ENCODE assay signal across 1 cellular context in the genomic region with DNA sequence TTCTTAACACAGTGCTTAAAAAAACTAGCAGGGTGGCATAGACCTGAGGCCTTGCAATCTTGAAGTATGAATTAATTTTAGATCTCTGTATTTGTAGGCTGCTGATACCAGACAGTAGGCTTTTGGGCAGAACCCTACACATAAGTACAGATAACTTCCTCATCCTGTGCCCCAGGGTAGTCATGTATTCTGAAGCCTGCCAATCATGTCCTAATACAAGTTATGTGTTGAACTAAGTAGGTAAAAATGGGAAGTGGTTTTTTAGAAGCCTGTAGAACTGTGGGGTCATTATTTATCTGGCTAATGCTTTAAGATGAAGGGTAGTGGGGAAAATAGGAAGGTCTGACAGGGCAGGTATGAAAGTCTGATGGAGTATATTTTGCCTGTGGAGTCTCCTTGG.
TF ChIP-seq lines count a peak whose summit lies in the region.

No MANE protein-coding gene starts in this region.

TF ChIP-seq in WTC11, 78 proteins besides CTCF, POLR2A, EP300 and RAD21 (continued from another document):
- TF ChIP-seq, protein P1, sequence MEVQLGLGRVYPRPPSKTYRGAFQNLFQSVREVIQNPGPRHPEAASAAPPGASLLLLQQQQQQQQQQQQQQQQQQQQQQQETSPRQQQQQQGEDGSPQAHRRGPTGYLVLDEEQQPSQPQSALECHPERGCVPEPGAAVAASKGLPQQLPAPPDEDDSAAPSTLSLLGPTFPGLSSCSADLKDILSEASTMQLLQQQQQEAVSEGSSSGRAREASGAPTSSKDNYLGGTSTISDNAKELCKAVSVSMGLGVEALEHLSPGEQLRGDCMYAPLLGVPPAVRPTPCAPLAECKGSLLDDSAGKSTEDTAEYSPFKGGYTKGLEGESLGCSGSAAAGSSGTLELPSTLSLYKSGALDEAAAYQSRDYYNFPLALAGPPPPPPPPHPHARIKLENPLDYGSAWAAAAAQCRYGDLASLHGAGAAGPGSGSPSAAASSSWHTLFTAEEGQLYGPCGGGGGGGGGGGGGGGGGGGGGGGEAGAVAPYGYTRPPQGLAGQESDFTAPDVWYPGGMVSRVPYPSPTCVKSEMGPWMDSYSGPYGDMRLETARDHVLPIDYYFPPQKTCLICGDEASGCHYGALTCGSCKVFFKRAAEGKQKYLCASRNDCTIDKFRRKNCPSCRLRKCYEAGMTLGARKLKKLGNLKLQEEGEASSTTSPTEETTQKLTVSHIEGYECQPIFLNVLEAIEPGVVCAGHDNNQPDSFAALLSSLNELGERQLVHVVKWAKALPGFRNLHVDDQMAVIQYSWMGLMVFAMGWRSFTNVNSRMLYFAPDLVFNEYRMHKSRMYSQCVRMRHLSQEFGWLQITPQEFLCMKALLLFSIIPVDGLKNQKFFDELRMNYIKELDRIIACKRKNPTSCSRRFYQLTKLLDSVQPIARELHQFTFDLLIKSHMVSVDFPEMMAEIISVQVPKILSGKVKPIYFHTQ (CRISPR knock-in tag; IDR thresholded peaks at IDR 0.05) = no peak
- TF ChIP-seq ZNF671 (CRISPR knock-in tag; IDR thresholded peaks at IDR 0.05) (no peak), NFE2L1 (CRISPR knock-in tag; IDR thresholded peaks at IDR 0.05) (no peak), IRF2 (CRISPR knock-in tag; IDR thresholded peaks at IDR 0.05; ENCODE audit: borderline replicate concordance, low read depth) (no peak), NR3C1 (CRISPR knock-in tag; conservative IDR thresholded peaks at IDR 0.05; ENCODE audit: low read depth) (no peak), SMAD4 (CRISPR knock-in tag; IDR thresholded peaks at IDR 0.05) (no peak), ELF4 (CRISPR knock-in tag; IDR thresholded peaks at IDR 0.05; ENCODE audit: low read depth) (no peak), ZNF138 (CRISPR knock-in tag; conservative IDR thresholded peaks at IDR 0.05) (no peak), ZNF219 (CRISPR knock-in tag; IDR thresholded peaks at IDR 0.05; ENCODE audit: borderline replicate concordance) (no peak)
- TF ChIP-seq, protein P2, sequence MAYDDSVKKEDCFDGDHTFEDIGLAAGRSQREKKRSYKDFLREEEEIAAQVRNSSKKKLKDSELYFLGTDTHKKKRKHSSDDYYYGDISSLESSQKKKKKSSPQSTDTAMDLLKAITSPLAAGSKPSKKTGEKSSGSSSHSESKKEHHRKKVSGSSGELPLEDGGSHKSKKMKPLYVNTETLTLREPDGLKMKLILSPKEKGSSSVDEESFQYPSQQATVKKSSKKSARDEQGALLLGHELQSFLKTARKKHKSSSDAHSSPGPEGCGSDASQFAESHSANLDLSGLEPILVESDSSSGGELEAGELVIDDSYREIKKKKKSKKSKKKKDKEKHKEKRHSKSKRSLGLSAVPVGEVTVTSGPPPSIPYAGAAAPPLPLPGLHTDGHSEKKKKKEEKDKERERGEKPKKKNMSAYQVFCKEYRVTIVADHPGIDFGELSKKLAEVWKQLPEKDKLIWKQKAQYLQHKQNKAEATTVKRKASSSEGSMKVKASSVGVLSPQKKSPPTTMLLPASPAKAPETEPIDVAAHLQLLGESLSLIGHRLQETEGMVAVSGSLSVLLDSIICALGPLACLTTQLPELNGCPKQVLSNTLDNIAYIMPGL (CRISPR knock-in tag; IDR thresholded peaks at IDR 0.05) = no peak
- TF ChIP-seq, protein P3, sequence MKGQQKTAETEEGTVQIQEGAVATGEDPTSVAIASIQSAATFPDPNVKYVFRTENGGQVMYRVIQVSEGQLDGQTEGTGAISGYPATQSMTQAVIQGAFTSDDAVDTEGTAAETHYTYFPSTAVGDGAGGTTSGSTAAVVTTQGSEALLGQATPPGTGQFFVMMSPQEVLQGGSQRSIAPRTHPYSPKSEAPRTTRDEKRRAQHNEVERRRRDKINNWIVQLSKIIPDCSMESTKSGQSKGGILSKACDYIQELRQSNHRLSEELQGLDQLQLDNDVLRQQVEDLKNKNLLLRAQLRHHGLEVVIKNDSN (CRISPR knock-in tag; IDR thresholded peaks at IDR 0.05) = no peak
